In the genomic region with DNA sequence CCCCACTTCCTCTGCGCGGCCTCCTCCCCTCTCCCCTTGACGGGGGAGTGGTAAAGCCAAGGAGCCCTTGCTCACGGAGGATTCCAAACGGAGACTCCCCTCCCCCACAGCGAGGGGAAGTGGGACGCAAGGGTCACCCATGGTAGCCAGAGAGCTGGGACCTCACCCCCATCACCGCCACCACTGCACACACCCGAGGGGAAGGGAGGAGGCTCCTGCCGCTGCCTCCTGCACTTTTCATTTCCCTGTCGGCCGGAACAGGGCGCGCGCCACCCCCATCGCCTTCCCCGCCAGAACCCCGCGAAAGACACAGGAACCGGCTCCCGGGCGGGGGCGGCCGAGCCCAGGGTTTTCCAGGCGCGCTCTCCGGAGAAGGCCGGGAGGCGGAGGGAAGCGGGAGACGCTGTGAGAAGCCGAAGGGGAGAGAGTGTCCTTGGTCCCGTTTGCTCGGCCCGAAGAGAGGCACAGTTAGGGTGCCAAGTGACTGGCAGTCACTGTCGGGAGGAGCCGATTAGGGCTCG, we compare ENCODE assay signal across 7 cellular contexts. TPM values are rescaled to one million over a fixed set of nuclear protein-coding genes. Genes with fewer than 3 reads are reported as not detected.
DNase-seq lines count a peak whose midpoint lies in the region; ATAC-seq and TF ChIP-seq lines count a peak whose summit lies in the region.

No MANE protein-coding gene starts in this region.

- H3K27ac ChIP-seq in WERI-Rb-1, result peak overlapping the region; percentile 63
- peak overlapping the region; percentile 27 to 94 (median 84) for H3K27ac ChIP-seq in dorsolateral prefrontal cortex
- H3K27ac ChIP-seq in right lobe of liver, result peak overlapping the region; percentile 30 to 74 (median 59)

- whole genome bisulfite sequencing in right lobe of liver (ENCODE audit: insufficient coverage, low coverage, low lambda C conversion rate, missing lambda C conversion rate), result 1% methylated on average over 15 of the region's 38 CpGs

- TF ChIP-seq CTCF in GM12875 (IDR thresholded peaks at IDR 0.05; ENCODE audit: borderline replicate concordance, insufficient read depth, low read depth, low read length), result no peak
- no peak for TF ChIP-seq CTCF in WERI-Rb-1 (IDR thresholded peaks at IDR 0.05; ENCODE audit: low read depth, low read length)
- peak in 7 of 56 donors; percentile 2 to 18 (median 10) for TF ChIP-seq CTCF in dorsolateral prefrontal cortex (IDR thresholded peaks at IDR 0.05 in 54 of 56, conservative IDR thresholded peaks at IDR 0.05 in 2 of 56; ENCODE audit: low read depth in 1 of 56, partially characterized antibody in 56 of 56)
- TF ChIP-seq CTCF in right lobe of liver (IDR thresholded peaks at IDR 0.05), result no peak

- peak; percentile 79 for DNase-seq in Jurkat, Clone E6-1 (ENCODE audit: low read depth, low spot score)
- DNase-seq in WERI-Rb-1, result peak; percentile 63
- DNase-seq in dorsolateral prefrontal cortex, result peak in 7 of 10 donors; percentile 31 to 73 (median 63)
- peak; percentile 58 to 68 (median 63) for DNase-seq in right lobe of liver
- DNase-seq in stimulated activated CD8-positive, alpha-beta memory T cell treated with anti-CD3 and anti-CD28 coated beads, Interleukin-7, amount 100 ng/mL, for 48 hours (ENCODE audit: extremely low read depth in 1 of 2, low read depth in 1 of 2), result peak; percentile 41 to 52

- H3K4me3 ChIP-seq in GM12875 (ENCODE audit: low read depth, low read length) (peak overlapping the region; percentile 87), WERI-Rb-1 (ENCODE audit: low read depth, low read length) (peak overlapping the region; percentile 94), dorsolateral prefrontal cortex (peak overlapping the region; percentile 66 to 97 (median 88)), right lobe of liver (peak overlapping the region; percentile 89 to 95 (median 93))
- H3K4me3 ChIP-seq in Jurkat, Clone E6-1 (ENCODE audit: low read length), result peak overlapping the region; percentile 97

- peaks cover 0 to 17% (median 0%) of the 10 kb centered on the region in 4 donors for H3K4me1 ChIP-seq in right lobe of liver

- intact Hi-C loops in dorsolateral prefrontal cortex (cut with DNase I) (loop anchor here (2.0 to 5.0 kb wide), 4 partner anchors 20 to 154 kb away; partner anchors contain the start of genes BYSL (in 2 of the 2), MED20 (in 2 of the 2) and TOMM6 (in 1 of the 2)), right lobe of liver (cut with DNase I) (no loop called here)

- H3K9me3 ChIP-seq in WERI-Rb-1 (ENCODE audit: severe bottlenecking), result no peaks in the 10 kb centered on the region
- H3K9me3 ChIP-seq in right lobe of liver, result no peaks in the 10 kb centered on the region

- no peak for TF ChIP-seq POLR2A in right lobe of liver (IDR thresholded peaks at IDR 0.05)

- H3K36me3 ChIP-seq in WERI-Rb-1 (peaks cover 36% of the 10 kb centered on the region), right lobe of liver (peaks cover 0 to 3% (median under 1%) of the 10 kb centered on the region in 4 donors)

- H3K27me3 ChIP-seq in WERI-Rb-1 (ENCODE audit: insufficient read depth, low read depth, severe bottlenecking) (no peaks in the 10 kb centered on the region), dorsolateral prefrontal cortex (no peaks in the 10 kb centered on the region), right lobe of liver (no peaks in the 10 kb centered on the region)

- ATAC-seq in right lobe of liver (peak; percentile 10 to 25 (median 16)), GM21381 (IDR thresholded peaks at IDR 0.05; ENCODE audit: unreplicated experiment) (no peak)

RNA-seq across cellular contexts. Expression of gene CCND3, which starts 0.8 kb away (rescaled TPM):
- polyA plus RNA-seq in Jurkat, Clone E6-1 (2012; ENCODE audit: insufficient read depth, insufficient read length), result 382 TPM
- total RNA-seq in dorsolateral prefrontal cortex (100 to 1,000 TPM in 21 of 120 experiments, 10 to 100 TPM in 99; 55.7 to 135 (median 83.5) TPM), right lobe of liver (10 to 100 TPM; 11.3 to 51.9 (median 14.2) TPM)

RNA-seq across cellular contexts. Expression of gene BYSL, which starts 19.5 kb away (rescaled TPM):
- polyA plus RNA-seq in Jurkat, Clone E6-1 (2012; ENCODE audit: insufficient read depth, insufficient read length), result 87.7 TPM
- total RNA-seq in dorsolateral prefrontal cortex (10 to 100 TPM in 69 of 120 experiments, 1 to 10 TPM in 51; 6.6 to 16.7 (median 10.7) TPM), right lobe of liver (10 to 100 TPM in 1 of 6 experiments, 1 to 10 TPM in 5; 3.7 to 10.8 (median 8.4) TPM)

RNA-seq across cellular contexts. Expression of gene MED20, which starts 19.9 kb away (rescaled TPM):
- 36.1 TPM for polyA plus RNA-seq in Jurkat, Clone E6-1 (2012; ENCODE audit: insufficient read depth, insufficient read length)
- 10 to 100 TPM in 118 of 120 experiments, 1 to 10 TPM in 2; 7.2 to 21.0 (median 14.8) TPM for total RNA-seq in dorsolateral prefrontal cortex
- total RNA-seq in right lobe of liver, result 10 to 100 TPM in 1 of 6 experiments, 1 to 10 TPM in 5; 7.2 to 10.8 (median 7.7) TPM

RNA-seq across cellular contexts. Expression of gene USP49, which starts 45.6 kb away (rescaled TPM):
- polyA plus RNA-seq in Jurkat, Clone E6-1 (2012; ENCODE audit: insufficient read depth, insufficient read length), result 28.3 TPM
- 10 to 100 TPM in 92 of 120 experiments, 1 to 10 TPM in 28; 7.2 to 16.4 (median 11.2) TPM for total RNA-seq in dorsolateral prefrontal cortex
- 1 to 10 TPM in 5 of 6 experiments, under 1 TPM in 1; 0.87 to 2.0 (median 1.3) TPM for total RNA-seq in right lobe of liver

Comparison
In these comparisons a context has a peak if more than half of its experiments do, and no peak if none do; other contexts are left out.
1. intact Hi-C loops: an anchor here in dorsolateral prefrontal cortex (2.0 to 5.0 kb wide); none called in right lobe of liver.